In the genomic region with DNA sequence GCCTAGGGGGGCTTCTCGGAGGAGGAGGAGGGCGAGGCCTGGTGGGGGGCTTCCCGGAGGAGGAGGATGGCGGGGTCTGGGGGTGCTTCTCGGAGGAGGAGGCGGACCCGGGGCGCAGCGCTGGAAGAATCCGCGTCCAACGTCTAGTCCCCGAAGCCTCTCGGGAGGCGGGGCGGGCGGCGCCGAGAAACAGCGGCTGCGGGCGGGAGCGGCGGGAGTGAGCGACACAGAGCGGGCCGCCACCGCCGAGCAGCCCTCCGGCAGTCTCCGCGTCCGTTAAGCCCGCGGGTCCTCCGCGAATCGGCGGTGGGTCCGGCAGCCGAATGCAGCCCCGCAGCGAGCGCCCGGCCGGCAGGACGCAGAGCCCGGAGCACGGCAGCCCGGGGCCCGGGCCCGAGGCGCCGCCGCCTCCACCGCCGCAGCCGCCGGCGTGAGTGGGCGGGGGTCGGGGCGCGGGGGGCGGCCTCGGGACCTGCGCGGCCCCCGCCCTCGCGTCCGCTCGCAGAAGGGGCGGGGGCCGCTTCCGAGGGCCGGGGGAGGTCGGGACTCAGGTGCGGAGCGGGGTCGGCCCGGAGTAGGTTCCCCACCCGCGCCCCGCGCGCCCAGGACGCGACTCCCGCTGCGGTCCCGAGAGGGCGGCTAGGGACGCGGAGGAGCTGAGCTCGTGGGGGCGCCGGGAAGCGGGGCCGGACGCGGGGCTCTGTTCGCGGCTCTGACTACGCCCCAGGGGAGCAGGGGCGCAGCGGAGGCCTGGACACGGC, we compare ENCODE assay signal across 1 cellular context.
TF ChIP-seq lines count a peak whose summit lies in the region.

A gene (plus strand): TSS at position 214 of the 761 bp plus-strand sequence. CDS start 110 bp downstream, at position 324.

TF ChIP-seq in HepG2, 621 proteins besides CTCF, POLR2A, EP300 and RAD21 (continued from another document and continues in another):
- TF ChIP-seq, protein P1, sequence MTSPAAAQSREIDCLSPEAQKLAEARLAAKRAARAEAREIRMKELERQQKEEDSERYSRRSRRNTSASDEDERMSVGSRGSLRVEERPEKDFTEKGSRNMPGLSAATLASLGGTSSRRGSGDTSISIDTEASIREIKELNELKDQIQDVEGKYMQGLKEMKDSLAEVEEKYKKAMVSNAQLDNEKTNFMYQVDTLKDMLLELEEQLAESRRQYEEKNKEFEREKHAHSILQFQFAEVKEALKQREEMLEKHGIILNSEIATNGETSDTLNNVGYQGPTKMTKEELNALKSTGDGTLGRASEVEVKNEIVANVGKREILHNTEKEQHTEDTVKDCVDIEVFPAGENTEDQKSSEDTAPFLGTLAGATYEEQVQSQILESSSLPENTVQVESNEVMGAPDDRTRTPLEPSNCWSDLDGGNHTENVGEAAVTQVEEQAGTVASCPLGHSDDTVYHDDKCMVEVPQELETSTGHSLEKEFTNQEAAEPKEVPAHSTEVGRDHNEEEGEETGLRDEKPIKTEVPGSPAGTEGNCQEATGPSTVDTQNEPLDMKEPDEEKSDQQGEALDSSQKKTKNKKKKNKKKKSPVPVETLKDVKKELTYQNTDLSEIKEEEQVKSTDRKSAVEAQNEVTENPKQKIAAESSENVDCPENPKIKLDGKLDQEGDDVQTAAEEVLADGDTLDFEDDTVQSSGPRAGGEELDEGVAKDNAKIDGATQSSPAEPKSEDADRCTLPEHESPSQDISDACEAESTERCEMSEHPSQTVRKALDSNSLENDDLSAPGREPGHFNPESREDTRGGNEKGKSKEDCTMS (CRISPR knock-in tag; conservative IDR thresholded peaks at IDR 0.05): no peak
- TF ChIP-seq ZIK1 (CRISPR knock-in tag; IDR thresholded peaks at IDR 0.05; ENCODE audit: borderline replicate concordance, low read depth) (no peak), MAFK (conservative IDR thresholded peaks at IDR 0.05 in 1 of 2, IDR thresholded peaks at IDR 0.05 in 1 of 2; ENCODE audit: low read length in 2 of 2) (no peak), NFKBIZ (CRISPR knock-in tag; IDR thresholded peaks at IDR 0.05) (no peak), SRSF9 (IDR thresholded peaks at IDR 0.05; ENCODE audit: borderline replicate concordance, insufficient read depth, low read depth, low read length, poor library complexity, severe bottlenecking) (no peak), ZFY (CRISPR knock-in tag; IDR thresholded peaks at IDR 0.05) (peak; percentile 71), ZNF263 (CRISPR knock-in tag; IDR thresholded peaks at IDR 0.05) (no peak), REPIN1 (CRISPR knock-in tag; IDR thresholded peaks at IDR 0.05; ENCODE audit: borderline replicate concordance, low read depth) (no peak), NR3C1 (CRISPR knock-in tag; IDR thresholded peaks at IDR 0.05) (no peak), ZBTB20 (CRISPR knock-in tag; IDR thresholded peaks at IDR 0.05; ENCODE audit: borderline replicate concordance, low read depth) (0 out of 2 replicates have a peak, but pooled peaks have one; percentile 23), HOXA7 (CRISPR knock-in tag; IDR thresholded peaks at IDR 0.05) (no peak), RAD51 (IDR thresholded peaks at IDR 0.05; ENCODE audit: borderline replicate concordance) (no peak), AHR (CRISPR knock-in tag; IDR thresholded peaks at IDR 0.05) (no peak), ZNF180 (CRISPR knock-in tag; IDR thresholded peaks at IDR 0.05; ENCODE audit: borderline replicate concordance, low read depth) (no peak), HCFC1 (IDR thresholded peaks at IDR 0.05; ENCODE audit: low read depth, low read length) (no peak), GFI1 (CRISPR knock-in tag; IDR thresholded peaks at IDR 0.05; ENCODE audit: borderline replicate concordance) (no peak), ATRX (CRISPR knock-in tag; IDR thresholded peaks at IDR 0.05; ENCODE audit: borderline replicate concordance) (no peak), POGZ (CRISPR knock-in tag; IDR thresholded peaks at IDR 0.05) (no peak), TSC22D2 (CRISPR knock-in tag; IDR thresholded peaks at IDR 0.05; ENCODE audit: borderline replicate concordance) (no peak), FIP1L1 (IDR thresholded peaks at IDR 0.05; ENCODE audit: borderline replicate concordance, insufficient read depth, low read depth, low read length) (no peak)
- TF ChIP-seq, protein P2, sequence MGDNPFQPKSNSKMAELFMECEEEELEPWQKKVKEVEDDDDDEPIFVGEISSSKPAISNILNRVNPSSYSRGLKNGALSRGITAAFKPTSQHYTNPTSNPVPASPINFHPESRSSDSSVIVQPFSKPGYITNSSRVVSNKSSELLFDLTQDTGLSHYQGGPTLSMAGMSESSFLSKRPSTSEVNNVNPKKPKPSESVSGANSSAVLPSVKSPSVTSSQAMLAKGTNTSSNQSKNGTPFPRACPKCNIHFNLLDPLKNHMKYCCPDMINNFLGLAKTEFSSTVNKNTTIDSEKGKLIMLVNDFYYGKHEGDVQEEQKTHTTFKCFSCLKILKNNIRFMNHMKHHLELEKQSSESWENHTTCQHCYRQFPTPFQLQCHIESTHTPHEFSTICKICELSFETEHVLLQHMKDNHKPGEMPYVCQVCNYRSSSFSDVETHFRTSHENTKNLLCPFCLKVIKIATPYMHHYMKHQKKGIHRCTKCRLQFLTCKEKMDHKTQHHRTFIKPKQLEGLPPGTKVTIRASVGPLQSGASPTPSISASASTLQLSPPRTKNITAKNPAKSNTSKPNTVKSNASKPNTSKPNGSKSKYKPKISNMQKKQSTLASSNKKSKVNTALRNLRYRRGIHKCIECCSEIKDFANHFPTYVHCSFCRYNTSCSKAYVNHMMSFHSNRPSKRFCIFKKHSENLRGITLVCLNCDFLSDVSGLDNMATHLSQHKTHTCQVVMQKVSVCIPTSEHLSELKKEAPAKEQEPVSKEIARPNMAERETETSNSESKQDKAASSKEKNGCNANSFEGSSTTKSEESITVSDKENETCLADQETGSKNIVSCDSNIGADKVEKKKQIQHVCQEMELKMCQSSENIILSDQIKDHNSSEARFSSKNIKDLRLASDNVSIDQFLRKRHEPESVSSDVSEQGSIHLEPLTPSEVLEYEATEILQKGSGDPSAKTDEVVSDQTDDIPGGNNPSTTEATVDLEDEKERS (CRISPR knock-in tag; IDR thresholded peaks at IDR 0.05): no peak
- TF ChIP-seq, protein P3, sequence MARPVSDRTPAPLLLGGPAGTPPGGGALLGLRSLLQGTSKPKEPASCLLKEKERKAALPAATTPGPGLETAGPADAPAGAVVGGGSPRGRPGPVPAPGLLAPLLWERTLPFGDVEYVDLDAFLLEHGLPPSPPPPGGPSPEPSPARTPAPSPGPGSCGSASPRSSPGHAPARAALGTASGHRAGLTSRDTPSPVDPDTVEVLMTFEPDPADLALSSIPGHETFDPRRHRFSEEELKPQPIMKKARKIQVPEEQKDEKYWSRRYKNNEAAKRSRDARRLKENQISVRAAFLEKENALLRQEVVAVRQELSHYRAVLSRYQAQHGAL (CRISPR knock-in tag; IDR thresholded peaks at IDR 0.05; ENCODE audit: not compliant biosample characterization): no peak
- TF ChIP-seq, protein P4, sequence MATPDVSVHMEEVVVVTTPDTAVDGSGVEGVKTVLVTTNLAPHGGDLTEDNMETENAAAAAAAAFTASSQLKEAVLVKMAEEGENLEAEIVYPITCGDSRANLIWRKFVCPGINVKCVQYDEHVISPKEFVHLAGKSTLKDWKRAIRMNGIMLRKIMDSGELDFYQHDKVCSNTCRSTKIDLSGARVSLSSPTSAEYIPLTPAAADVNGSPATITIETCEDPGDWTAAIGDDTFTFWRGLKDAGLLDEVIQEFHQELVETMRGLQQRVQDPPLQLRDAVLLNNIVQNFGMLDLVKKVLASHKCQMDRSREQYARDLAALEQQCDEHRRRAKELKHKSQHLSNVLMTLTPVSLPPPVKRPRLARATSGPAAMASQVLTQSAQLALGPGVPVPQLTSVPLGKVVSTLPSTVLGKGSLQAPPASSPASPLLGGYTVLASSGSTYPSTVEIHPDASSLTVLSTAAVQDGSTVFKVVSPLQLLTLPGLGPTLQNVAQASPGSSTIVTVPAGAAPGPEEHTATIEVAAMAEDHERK (CRISPR knock-in tag; IDR thresholded peaks at IDR 0.05; ENCODE audit: low read depth): no peak
- TF ChIP-seq, protein P5, sequence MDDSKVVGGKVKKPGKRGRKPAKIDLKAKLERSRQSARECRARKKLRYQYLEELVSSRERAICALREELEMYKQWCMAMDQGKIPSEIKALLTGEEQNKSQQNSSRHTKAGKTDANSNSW (CRISPR knock-in tag; IDR thresholded peaks at IDR 0.05; ENCODE audit: borderline replicate concordance): no peak
- TF ChIP-seq, protein P6, sequence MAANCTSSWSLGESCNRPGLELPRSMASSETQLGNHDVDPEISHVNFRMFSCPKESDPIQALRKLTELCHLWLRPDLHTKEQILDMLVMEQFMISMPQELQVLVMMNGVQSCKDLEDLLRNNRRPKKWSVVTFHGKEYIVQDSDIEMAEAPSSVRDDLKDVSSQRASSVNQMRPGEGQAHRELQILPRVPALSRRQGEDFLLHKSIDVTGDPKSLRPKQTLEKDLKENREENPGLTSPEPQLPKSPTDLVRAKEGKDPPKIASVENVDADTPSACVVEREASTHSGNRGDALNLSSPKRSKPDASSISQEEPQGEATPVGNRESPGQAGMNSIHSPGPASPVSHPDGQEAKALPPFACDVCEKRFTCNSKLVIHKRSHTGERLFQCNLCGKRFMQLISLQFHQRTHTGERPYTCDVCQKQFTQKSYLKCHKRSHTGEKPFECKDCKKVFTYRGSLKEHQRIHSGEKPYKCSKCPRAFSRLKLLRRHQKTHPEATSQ (CRISPR knock-in tag; IDR thresholded peaks at IDR 0.05; ENCODE audit: borderline replicate concordance): no peak
- TF ChIP-seq, protein P7, sequence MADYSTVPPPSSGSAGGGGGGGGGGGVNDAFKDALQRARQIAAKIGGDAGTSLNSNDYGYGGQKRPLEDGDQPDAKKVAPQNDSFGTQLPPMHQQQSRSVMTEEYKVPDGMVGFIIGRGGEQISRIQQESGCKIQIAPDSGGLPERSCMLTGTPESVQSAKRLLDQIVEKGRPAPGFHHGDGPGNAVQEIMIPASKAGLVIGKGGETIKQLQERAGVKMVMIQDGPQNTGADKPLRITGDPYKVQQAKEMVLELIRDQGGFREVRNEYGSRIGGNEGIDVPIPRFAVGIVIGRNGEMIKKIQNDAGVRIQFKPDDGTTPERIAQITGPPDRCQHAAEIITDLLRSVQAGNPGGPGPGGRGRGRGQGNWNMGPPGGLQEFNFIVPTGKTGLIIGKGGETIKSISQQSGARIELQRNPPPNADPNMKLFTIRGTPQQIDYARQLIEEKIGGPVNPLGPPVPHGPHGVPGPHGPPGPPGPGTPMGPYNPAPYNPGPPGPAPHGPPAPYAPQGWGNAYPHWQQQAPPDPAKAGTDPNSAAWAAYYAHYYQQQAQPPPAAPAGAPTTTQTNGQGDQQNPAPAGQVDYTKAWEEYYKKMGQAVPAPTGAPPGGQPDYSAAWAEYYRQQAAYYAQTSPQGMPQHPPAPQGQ (CRISPR knock-in tag; IDR thresholded peaks at IDR 0.05; ENCODE audit: borderline replicate concordance): no peak
- TF ChIP-seq, protein P8, sequence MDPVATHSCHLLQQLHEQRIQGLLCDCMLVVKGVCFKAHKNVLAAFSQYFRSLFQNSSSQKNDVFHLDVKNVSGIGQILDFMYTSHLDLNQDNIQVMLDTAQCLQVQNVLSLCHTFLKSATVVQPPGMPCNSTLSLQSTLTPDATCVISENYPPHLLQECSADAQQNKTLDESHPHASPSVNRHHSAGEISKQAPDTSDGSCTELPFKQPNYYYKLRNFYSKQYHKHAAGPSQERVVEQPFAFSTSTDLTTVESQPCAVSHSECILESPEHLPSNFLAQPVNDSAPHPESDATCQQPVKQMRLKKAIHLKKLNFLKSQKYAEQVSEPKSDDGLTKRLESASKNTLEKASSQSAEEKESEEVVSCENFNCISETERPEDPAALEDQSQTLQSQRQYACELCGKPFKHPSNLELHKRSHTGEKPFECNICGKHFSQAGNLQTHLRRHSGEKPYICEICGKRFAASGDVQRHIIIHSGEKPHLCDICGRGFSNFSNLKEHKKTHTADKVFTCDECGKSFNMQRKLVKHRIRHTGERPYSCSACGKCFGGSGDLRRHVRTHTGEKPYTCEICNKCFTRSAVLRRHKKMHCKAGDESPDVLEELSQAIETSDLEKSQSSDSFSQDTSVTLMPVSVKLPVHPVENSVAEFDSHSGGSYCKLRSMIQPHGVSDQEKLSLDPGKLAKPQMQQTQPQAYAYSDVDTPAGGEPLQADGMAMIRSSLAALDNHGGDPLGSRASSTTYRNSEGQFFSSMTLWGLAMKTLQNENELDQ (CRISPR knock-in tag; IDR thresholded peaks at IDR 0.05; ENCODE audit: borderline replicate concordance): no peak
- TF ChIP-seq, protein P9, sequence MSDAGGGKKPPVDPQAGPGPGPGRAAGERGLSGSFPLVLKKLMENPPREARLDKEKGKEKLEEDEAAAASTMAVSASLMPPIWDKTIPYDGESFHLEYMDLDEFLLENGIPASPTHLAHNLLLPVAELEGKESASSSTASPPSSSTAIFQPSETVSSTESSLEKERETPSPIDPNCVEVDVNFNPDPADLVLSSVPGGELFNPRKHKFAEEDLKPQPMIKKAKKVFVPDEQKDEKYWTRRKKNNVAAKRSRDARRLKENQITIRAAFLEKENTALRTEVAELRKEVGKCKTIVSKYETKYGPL (CRISPR knock-in tag; IDR thresholded peaks at IDR 0.05): no peak
- TF ChIP-seq, protein P10, sequence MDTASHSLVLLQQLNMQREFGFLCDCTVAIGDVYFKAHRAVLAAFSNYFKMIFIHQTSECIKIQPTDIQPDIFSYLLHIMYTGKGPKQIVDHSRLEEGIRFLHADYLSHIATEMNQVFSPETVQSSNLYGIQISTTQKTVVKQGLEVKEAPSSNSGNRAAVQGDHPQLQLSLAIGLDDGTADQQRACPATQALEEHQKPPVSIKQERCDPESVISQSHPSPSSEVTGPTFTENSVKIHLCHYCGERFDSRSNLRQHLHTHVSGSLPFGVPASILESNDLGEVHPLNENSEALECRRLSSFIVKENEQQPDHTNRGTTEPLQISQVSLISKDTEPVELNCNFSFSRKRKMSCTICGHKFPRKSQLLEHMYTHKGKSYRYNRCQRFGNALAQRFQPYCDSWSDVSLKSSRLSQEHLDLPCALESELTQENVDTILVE (CRISPR knock-in tag; IDR thresholded peaks at IDR 0.05): peak; percentile 39; the same call in 1 of the 2 replicates
- TF ChIP-seq, protein P11, sequence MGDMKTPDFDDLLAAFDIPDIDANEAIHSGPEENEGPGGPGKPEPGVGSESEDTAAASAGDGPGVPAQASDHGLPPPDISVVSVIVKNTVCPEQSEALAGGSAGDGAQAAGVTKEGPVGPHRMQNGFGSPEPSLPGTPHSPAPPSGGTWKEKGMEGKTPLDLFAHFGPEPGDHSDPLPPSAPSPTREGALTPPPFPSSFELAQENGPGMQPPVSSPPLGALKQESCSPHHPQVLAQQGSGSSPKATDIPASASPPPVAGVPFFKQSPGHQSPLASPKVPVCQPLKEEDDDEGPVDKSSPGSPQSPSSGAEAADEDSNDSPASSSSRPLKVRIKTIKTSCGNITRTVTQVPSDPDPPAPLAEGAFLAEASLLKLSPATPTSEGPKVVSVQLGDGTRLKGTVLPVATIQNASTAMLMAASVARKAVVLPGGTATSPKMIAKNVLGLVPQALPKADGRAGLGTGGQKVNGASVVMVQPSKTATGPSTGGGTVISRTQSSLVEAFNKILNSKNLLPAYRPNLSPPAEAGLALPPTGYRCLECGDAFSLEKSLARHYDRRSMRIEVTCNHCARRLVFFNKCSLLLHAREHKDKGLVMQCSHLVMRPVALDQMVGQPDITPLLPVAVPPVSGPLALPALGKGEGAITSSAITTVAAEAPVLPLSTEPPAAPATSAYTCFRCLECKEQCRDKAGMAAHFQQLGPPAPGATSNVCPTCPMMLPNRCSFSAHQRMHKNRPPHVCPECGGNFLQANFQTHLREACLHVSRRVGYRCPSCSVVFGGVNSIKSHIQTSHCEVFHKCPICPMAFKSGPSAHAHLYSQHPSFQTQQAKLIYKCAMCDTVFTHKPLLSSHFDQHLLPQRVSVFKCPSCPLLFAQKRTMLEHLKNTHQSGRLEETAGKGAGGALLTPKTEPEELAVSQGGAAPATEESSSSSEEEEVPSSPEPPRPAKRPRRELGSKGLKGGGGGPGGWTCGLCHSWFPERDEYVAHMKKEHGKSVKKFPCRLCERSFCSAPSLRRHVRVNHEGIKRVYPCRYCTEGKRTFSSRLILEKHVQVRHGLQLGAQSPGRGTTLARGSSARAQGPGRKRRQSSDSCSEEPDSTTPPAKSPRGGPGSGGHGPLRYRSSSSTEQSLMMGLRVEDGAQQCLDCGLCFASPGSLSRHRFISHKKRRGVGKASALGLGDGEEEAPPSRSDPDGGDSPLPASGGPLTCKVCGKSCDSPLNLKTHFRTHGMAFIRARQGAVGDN (CRISPR knock-in tag; IDR thresholded peaks at IDR 0.05): no peak; the same call in none of the 2 replicates
